ENCODE assay signal across 9 cellular contexts in the genomic region with DNA sequence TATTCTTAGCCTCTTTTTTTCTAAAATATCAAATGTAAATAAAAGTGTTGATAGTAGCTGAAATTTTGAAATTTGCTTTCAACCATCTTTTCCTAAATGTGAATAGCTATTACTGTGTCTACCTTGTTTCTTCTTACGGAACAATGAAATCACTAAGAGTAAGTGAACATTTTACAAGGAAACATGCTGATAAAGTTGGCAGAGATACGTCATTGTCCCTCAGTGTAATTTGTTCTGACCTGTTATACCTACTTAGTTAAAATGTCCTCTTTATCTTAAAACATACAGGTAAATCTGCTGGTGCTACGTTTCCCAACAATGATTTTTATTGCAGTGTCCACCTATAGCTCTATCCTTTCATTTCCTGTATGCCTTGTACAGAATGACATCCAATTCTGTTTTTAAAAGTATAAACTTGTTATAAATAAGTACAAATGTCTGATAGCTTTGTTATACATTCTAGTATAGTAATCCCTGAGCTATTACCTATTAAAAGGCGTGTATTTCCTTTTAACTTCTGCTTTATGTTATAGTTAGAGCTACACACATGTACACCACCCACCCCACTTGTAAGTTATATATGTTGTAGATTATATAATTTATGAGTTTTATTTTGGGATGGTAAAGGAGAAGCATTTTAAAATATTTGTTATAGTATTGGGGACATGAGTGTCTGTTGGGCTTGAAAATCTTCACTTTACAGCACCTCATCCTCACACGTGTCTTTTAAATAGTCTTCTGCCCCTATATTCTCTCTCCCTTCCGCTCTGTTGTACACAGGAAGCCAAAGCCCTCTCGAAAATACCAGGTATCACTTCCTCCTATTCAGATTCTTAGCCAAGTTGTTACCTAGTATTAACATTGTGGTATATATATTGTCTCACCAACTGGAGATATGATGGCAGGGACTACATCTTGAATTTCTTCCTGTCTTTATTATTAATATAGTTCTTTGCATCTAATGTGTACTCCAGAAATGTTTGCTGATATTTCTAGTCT. TPM values are rescaled to one million over a fixed set of nuclear protein-coding genes. Genes with fewer than 3 reads are reported as not detected.
DNase-seq lines count a peak whose midpoint lies in the region; ATAC-seq and TF ChIP-seq lines count a peak whose summit lies in the region.
"Had no signal": no experiment of that assay in that cellular context is flagged by ENCODE, and none has a peak within 500 bp of the region (broad histone marks: within the 10 kb centered on the region; RNA-seq: fewer than 3 reads in every experiment).

No MANE protein-coding gene starts in this region.

- H2BK15ac ChIP-seq in mesenchymal stem cell (ENCODE audit: low read depth, poor library complexity, severe bottlenecking) = no peak overlapping the region

- TF ChIP-seq CTCF in HEK293 (tag by site-specific recombination; IDR thresholded peaks at IDR 0.05) (no peak), Caco-2 (IDR thresholded peaks at IDR 0.05; ENCODE audit: insufficient read depth in 1 of 2, low read depth in 1 of 2, low read length in 1 of 2, severe bottlenecking in 1 of 2, unreplicated experiment in 1 of 2) (no peak), gastrocnemius medialis (IDR thresholded peaks at IDR 0.05 in 4 of 5, conservative IDR thresholded peaks at IDR 0.05 in 1 of 5) (no peak)

- no peak overlapping the region for H3K23ac ChIP-seq in mesenchymal stem cell (ENCODE audit: low read length in 2 of 2)

- no peak overlapping the region for H2BK5ac ChIP-seq in mesenchymal stem cell (ENCODE audit: low read depth, low read length, poor library complexity, severe bottlenecking)

- peaks cover 35% of the 10 kb centered on the region for H3K4me1 ChIP-seq in HEK293 (ENCODE audit: control insufficient read depth, insufficient read depth, low read length)
- peaks cover 1% of the 10 kb centered on the region for H3K4me1 ChIP-seq in mesenchymal stem cell (ENCODE audit: control insufficient read depth, insufficient read depth, low read depth, low read length)
- peaks cover 26% of the 10 kb centered on the region for H3K4me1 ChIP-seq in Caco-2
- peaks cover 80 to 90% of the 10 kb centered on the region in 2 donors for H3K4me1 ChIP-seq in gastrocnemius medialis

- H3K4me3 ChIP-seq in HEK293 (ENCODE audit: low read depth, low read length) = no peak overlapping the region
- H3K4me3 ChIP-seq in mesenchymal stem cell (ENCODE audit: insufficient read depth in 1 of 2, low read depth in 1 of 2, low read length in 2 of 2) = no peak overlapping the region
- H3K4me3 ChIP-seq in Caco-2 (ENCODE audit: low read depth, low read length) = no peak overlapping the region
- no peak overlapping the region for H3K4me3 ChIP-seq in gastrocnemius medialis
- H3K4me3 ChIP-seq: uterus had no signal

- no peak overlapping the region for H2BK120ac ChIP-seq in mesenchymal stem cell (ENCODE audit: low read depth, low read length)

- no peaks in the 10 kb centered on the region for H3K27me3 ChIP-seq in mesenchymal stem cell (ENCODE audit: control insufficient read depth in 1 of 2, insufficient read depth in 1 of 2, low read length in 2 of 2)
- no peaks in the 10 kb centered on the region for H3K27me3 ChIP-seq in Caco-2 (replicated peaks; ENCODE audit: control insufficient read depth, insufficient read depth, low read length)
- no peaks in the 10 kb centered on the region for H3K27me3 ChIP-seq in gastrocnemius medialis
- H3K27me3 ChIP-seq: uterus had no signal

- H3K9me3 ChIP-seq in HEK293 (ENCODE audit: control insufficient read depth, insufficient read depth, low read depth, low read length) (no peaks in the 10 kb centered on the region), mesenchymal stem cell (ENCODE audit: control insufficient read depth, low read length) (no peaks in the 10 kb centered on the region), Caco-2 (no peaks in the 10 kb centered on the region), gastrocnemius medialis (no peaks in the 10 kb centered on the region)
- H3K9me3 ChIP-seq: uterus had no signal

- no peak overlapping the region for H3K4me3 Mint-ChIP-seq in Caco-2 (ENCODE audit: unreplicated experiment)

- DNase-seq in mesenchymal stem cell (no peak), Caco-2 (no peak), gastrocnemius medialis (no peak), NCI-H748 treated with DMSO at 0.1 percent for 48 hours (lab: John Stamatoyannopoulos, UW) (no peak)
- DNase-seq: KG1, uterus had no signal

- POLR2A ChIA-PET in HEK293 (lab: Yijun Ruan, JAX) (no interaction called here), Caco-2 (lab: Charles Lee) (no interaction called here)

- no peak overlapping the region for H2BK12ac ChIP-seq in mesenchymal stem cell (ENCODE audit: low read length in 2 of 2)

- H3K14ac ChIP-seq in mesenchymal stem cell (ENCODE audit: low read length in 2 of 2) = no peak overlapping the region

- no peaks in the 10 kb centered on the region for H3K27me3 Mint-ChIP-seq in Caco-2 (ENCODE audit: insufficient read depth, unreplicated experiment)

- H3K79me1 ChIP-seq in mesenchymal stem cell (replicated peaks; ENCODE audit: low read length, poor library complexity, severe bottlenecking) = no peaks in the 10 kb centered on the region

- H3K27ac ChIP-seq in HEK293 (ENCODE audit: extremely low read depth, low read depth, low read length) (no peak overlapping the region), mesenchymal stem cell (ENCODE audit: low read length, poor library complexity, severe bottlenecking) (no peak overlapping the region), gastrocnemius medialis (peak overlapping the region in 1 of 4 donors; percentile 23)

- H4K8ac ChIP-seq in mesenchymal stem cell (ENCODE audit: low read length) = no peak overlapping the region

- intact Hi-C loops in Caco-2 (cut with micrococcal nuclease; ENCODE audit: unreplicated experiment) (no loop called here), gastrocnemius medialis (cut with DNase I; ENCODE audit: low total_unique reads) (no loop called here)

- H3K36me3 ChIP-seq in HEK293 (ENCODE audit: control insufficient read depth in 2 of 2, insufficient read depth in 1 of 2, low read length in 2 of 2) = no peaks in the 10 kb centered on the region
- peaks cover 0 to 31% of the 10 kb centered on the region in 2 experiments for H3K36me3 ChIP-seq in mesenchymal stem cell (ENCODE audit: control insufficient read depth in 1 of 2, insufficient read depth in 2 of 2, low read depth in 1 of 2, low read length in 2 of 2)
- no peaks in the 10 kb centered on the region for H3K36me3 ChIP-seq in Caco-2 (ENCODE audit: control insufficient read depth, insufficient read depth, low read length)
- no peaks in the 10 kb centered on the region for H3K36me3 ChIP-seq in gastrocnemius medialis
- H3K36me3 ChIP-seq: uterus had no signal

- CTCF ChIA-PET in HEK293 (lab: Yijun Ruan, JAX) = interaction anchor here (0.9 to 1.0 kb wide), 2 partner anchors 8 to 187 kb away, joined by 3 read pairs; no protein-coding TSS in a partner anchor
- CTCF ChIA-PET in Caco-2 (lab: Charles Lee) = no interaction called here

- TF ChIP-seq POLR2A in gastrocnemius medialis (IDR thresholded peaks at IDR 0.05) = no peak

- no peak overlapping the region for H2AK5ac ChIP-seq in mesenchymal stem cell (ENCODE audit: low read length, severe bottlenecking)

- WGBS in mesenchymal stem cell = 100% methylated on average over 3 of the region's 7 CpGs

- in situ Hi-C loops in gastrocnemius medialis (cut with MboI; ENCODE audit: low sequenced_read_pairs in 4 of 4) = no loop called here

- no peak overlapping the region for H4K91ac ChIP-seq in mesenchymal stem cell (ENCODE audit: low read length)

- no peak overlapping the region for H3K4me2 ChIP-seq in mesenchymal stem cell (ENCODE audit: low read length, poor library complexity, severe bottlenecking)

- H3K9me3 Mint-ChIP-seq in Caco-2 (ENCODE audit: unreplicated experiment) = no peaks in the 10 kb centered on the region

- BruUV-seq in Caco-2 (replicated peaks; lab: Mats Ljungman, UMichigan) = no TSS peak

- peak; percentile 98 for ATAC-seq in GM19023 (IDR thresholded peaks at IDR 0.05; ENCODE audit: unreplicated experiment)
- ATAC-seq in HG03442 (IDR thresholded peaks at IDR 0.05; ENCODE audit: unreplicated experiment) = peak; percentile 99
- no peak for ATAC-seq in gastrocnemius medialis

- no peak overlapping the region for H3K27ac Mint-ChIP-seq in Caco-2 (ENCODE audit: unreplicated experiment)

- peaks cover 43% of the 10 kb centered on the region for H3K4me1 Mint-ChIP-seq in Caco-2 (ENCODE audit: low read depth, unreplicated experiment)

- no peak overlapping the region for H2AFZ ChIP-seq in mesenchymal stem cell (ENCODE audit: low read depth, low read length)

- peak overlapping the region; percentile 24 for H3K9ac ChIP-seq in mesenchymal stem cell (ENCODE audit: low read length)

- peaks cover 18% of the 10 kb centered on the region for H3K36me3 Mint-ChIP-seq in Caco-2 (ENCODE audit: insufficient read depth, unreplicated experiment)

- H3K4ac ChIP-seq in mesenchymal stem cell (ENCODE audit: low read depth in 1 of 2, low read length in 2 of 2) = no peak overlapping the region

- H3K18ac ChIP-seq in mesenchymal stem cell (ENCODE audit: low read depth in 1 of 2, low read length in 2 of 2) = no peak overlapping the region

TF ChIP-seq in HEK293, 187 proteins besides CTCF, POLR2A, EP300 and RAD21 (continues in another document):
- TF ChIP-seq ZNF629 (tag by site-specific recombination; IDR thresholded peaks at IDR 0.05) (peak; percentile 76), ZEB2 (tag by site-specific recombination; IDR thresholded peaks at IDR 0.05) (peak; percentile 31; the same call in 1 of the 2 replicates), ZNF366 (tag by site-specific recombination; conservative IDR thresholded peaks at IDR 0.05) (0 out of 2 replicates have a peak, but pooled peaks have one; percentile 8)
- TF ChIP-seq, protein P1, sequence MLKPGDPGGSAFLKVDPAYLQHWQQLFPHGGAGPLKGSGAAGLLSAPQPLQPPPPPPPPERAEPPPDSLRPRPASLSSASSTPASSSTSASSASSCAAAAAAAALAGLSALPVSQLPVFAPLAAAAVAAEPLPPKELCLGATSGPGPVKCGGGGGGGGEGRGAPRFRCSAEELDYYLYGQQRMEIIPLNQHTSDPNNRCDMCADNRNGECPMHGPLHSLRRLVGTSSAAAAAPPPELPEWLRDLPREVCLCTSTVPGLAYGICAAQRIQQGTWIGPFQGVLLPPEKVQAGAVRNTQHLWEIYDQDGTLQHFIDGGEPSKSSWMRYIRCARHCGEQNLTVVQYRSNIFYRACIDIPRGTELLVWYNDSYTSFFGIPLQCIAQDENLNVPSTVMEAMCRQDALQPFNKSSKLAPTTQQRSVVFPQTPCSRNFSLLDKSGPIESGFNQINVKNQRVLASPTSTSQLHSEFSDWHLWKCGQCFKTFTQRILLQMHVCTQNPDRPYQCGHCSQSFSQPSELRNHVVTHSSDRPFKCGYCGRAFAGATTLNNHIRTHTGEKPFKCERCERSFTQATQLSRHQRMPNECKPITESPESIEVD (tag by site-specific recombination; IDR thresholded peaks at IDR 0.05) = peak; percentile 57

RNA-seq across cellular contexts. Expression of a gene that starts 25.2 kb away (rescaled TPM):
- 334 TPM for polyA plus RNA-seq in mesenchymal stem cell (2013, experiment 1 of 2)
- polyA plus RNA-seq in mesenchymal stem cell (2013, experiment 2 of 2) = 324 TPM
- total RNA-seq in Caco-2 (2022) (323 and 350 TPM in 2 replicates), gastrocnemius medialis (100 to 1,000 TPM in 3 of 4 donors, 10 to 100 TPM in 1; 96.1 to 161 (median 135) TPM)

Comparison
In these comparisons a context has a peak if more than half of its experiments do, and no peak if none do; other contexts are left out.
1. ATAC-seq: peak in GM19023 (single experiment) and HG03442 (single experiment); none in gastrocnemius medialis (0 of 2).